9 cellular contexts compared by ENCODE assay signal in genomic region chr22:43956805-43957463, GRCh38. TPM values are rescaled to one million over a fixed set of nuclear protein-coding genes. Genes with fewer than 3 reads are reported as not detected.
A peak's percentile ranks its signal among the peaks of the same experiment; 100 is the strongest.
DNase-seq lines count a peak whose midpoint lies in the region; ATAC-seq and TF ChIP-seq lines count a peak whose summit lies in the region.
"Had no signal": no experiment of that assay in that cellular context is flagged by ENCODE, and none has a peak within 500 bp of the region (broad histone marks: within the 10 kb centered on the region; RNA-seq: fewer than 3 reads in every experiment).

No MANE protein-coding gene starts in this region.

- H3K27ac ChIP-seq in SU-DHL-6 (ENCODE audit: low read depth, low read length) (no peak overlapping the region), gastrocnemius medialis (peak overlapping the region; percentile 92 to 95 (median 93))

- H3K9me3 ChIP-seq in SU-DHL-6 (ENCODE audit: insufficient read depth, low read length) = no peaks in the 10 kb centered on the region
- no peaks in the 10 kb centered on the region for H3K9me3 ChIP-seq in gastrocnemius medialis

- no peaks in the 10 kb centered on the region for H3K27me3 Mint-ChIP-seq in T-helper 1 cell treated with Interleukin-12 subunit alpha and Interleukin-12 subunit beta and Interleukin-4 antibody, amounts not matched to agents 30 μg/mL and 1 μg/mL, for 36 hours (ENCODE audit: low read depth)

- TF ChIP-seq POLR2A in gastrocnemius medialis (IDR thresholded peaks at IDR 0.05) = no peak

- H3K36me3 Mint-ChIP-seq in T-helper 1 cell treated with Interleukin-12 subunit alpha and Interleukin-12 subunit beta and Interleukin-4 antibody, amounts not matched to agents 30 μg/mL and 1 μg/mL, for 36 hours (ENCODE audit: low read depth) = peaks cover 3% of the 10 kb centered on the region

- H3K36me3 ChIP-seq in SU-DHL-6 (ENCODE audit: low read length) (no peaks in the 10 kb centered on the region), gastrocnemius medialis (no peaks in the 10 kb centered on the region)

- H3K27me3 ChIP-seq in SU-DHL-6 (ENCODE audit: low read length) = no peaks in the 10 kb centered on the region
- no peaks in the 10 kb centered on the region for H3K27me3 ChIP-seq in gastrocnemius medialis
- H3K27me3 ChIP-seq: dorsolateral prefrontal cortex had no signal

- peaks cover 66% of the 10 kb centered on the region for H3K79me2 ChIP-seq in SU-DHL-6 (ENCODE audit: insufficient read depth, low read length)

- no peaks in the 10 kb centered on the region for H3K9me2 ChIP-seq in SU-DHL-6 (replicated peaks; ENCODE audit: insufficient read depth, low read length)

- TF ChIP-seq CTCF in SU-DHL-6 (IDR thresholded peaks at IDR 0.05; ENCODE audit: insufficient read depth, low read length, poor library complexity, severe bottlenecking) (no peak), fibroblast of pulmonary artery (IDR thresholded peaks at IDR 0.05; ENCODE audit: low read length, missing control alignments) (no peak), gastrocnemius medialis (IDR thresholded peaks at IDR 0.05 in 4 of 5, conservative IDR thresholded peaks at IDR 0.05 in 1 of 5) (peak in 1 of 5 experiments; percentile 17)

- in situ Hi-C loops in gastrocnemius medialis (cut with MboI; ENCODE audit: low sequenced_read_pairs in 4 of 4) = no loop called here
- in situ Hi-C loops in ACHN (cut with HindIII; ENCODE audit: low pct_ligation_motif_present, low pct_unique_long_range_greater_than_20kb, low sequenced_read_pairs) = no loop called here

- H3F3A ChIP-seq in SU-DHL-6 (ENCODE audit: insufficient read depth) = no peaks in the 10 kb centered on the region

- no peaks in the 10 kb centered on the region for H3K9me3 Mint-ChIP-seq in T-helper 1 cell treated with Interleukin-12 subunit alpha and Interleukin-12 subunit beta and Interleukin-4 antibody, amounts not matched to agents 30 μg/mL and 1 μg/mL, for 36 hours

- H3K27ac Mint-ChIP-seq in T-helper 1 cell treated with Interleukin-12 subunit alpha and Interleukin-12 subunit beta and Interleukin-4 antibody, amounts not matched to agents 30 μg/mL and 1 μg/mL, for 36 hours = no peak overlapping the region

- peak overlapping the region; percentile 76 for H3K4me2 ChIP-seq in SU-DHL-6 (ENCODE audit: low read depth, low read length, poor library complexity, severe bottlenecking)

- H3K4me3 Mint-ChIP-seq in T-helper 1 cell treated with Interleukin-12 subunit alpha and Interleukin-12 subunit beta and Interleukin-4 antibody, amounts not matched to agents 30 μg/mL and 1 μg/mL, for 36 hours = peak overlapping the region; percentile 95

- H3K4me1 Mint-ChIP-seq in T-helper 1 cell treated with Interleukin-12 subunit alpha and Interleukin-12 subunit beta and Interleukin-4 antibody, amounts not matched to agents 30 μg/mL and 1 μg/mL, for 36 hours (ENCODE audit: low read depth) = peaks cover 24% of the 10 kb centered on the region

- H3K4me1 ChIP-seq in gastrocnemius medialis = peaks cover 38 to 46% of the 10 kb centered on the region in 2 donors

- no peak overlapping the region for H2AFZ ChIP-seq in SU-DHL-6 (ENCODE audit: low read depth, low read length, severe bottlenecking)

- H3K9ac ChIP-seq in SU-DHL-6 (ENCODE audit: low read length) = no peak overlapping the region

- intact Hi-C loops in gastrocnemius medialis (cut with DNase I; ENCODE audit: low total_unique reads) = loop anchor here (5.0 to 10.0 kb wide), 2 partner anchors 142 to 540 kb away; partner anchors contain the start of genes EFCAB6 and RTL6

- ATAC-seq in gastrocnemius medialis = peak; percentile 29 to 42

- 0 out of 2 replicates have a peak, but pooled peaks cover 3% of the 10 kb centered on the region for H4K20me1 ChIP-seq in SU-DHL-6 (ENCODE audit: low read depth, low read length)

- DNase-seq in T-helper 1 cell = no peak
- peak; percentile 65 for DNase-seq in fibroblast of pulmonary artery (ENCODE audit: low read depth)
- DNase-seq in gastrocnemius medialis = peak; percentile 54 to 69
- DNase-seq in SHP77 treated with DMSO at 0.1 percent for 48 hours (lab: John Stamatoyannopoulos, UW) = no peak
- DNase-seq in ACHN = no peak
- no peak for DNase-seq in stimulated activated CD8-positive, alpha-beta memory T cell treated with anti-CD3 and anti-CD28 coated beads, Interleukin-4, amount 100 ng/mL, for 48 hours
- DNase-seq: dorsolateral prefrontal cortex had no signal

- H3K4me3 ChIP-seq in SU-DHL-6 (ENCODE audit: insufficient read depth, low read length, poor library complexity, severe bottlenecking) (peak overlapping the region; percentile 99), fibroblast of pulmonary artery (replicated peaks; ENCODE audit: low read depth, low read length) (peak overlapping the region; percentile 93), gastrocnemius medialis (peak overlapping the region; percentile 81 to 99 (median 94))

RNA-seq across cellular contexts. Expression of gene SAMM50, which starts 1.7 kb away (rescaled TPM):
- total RNA-seq in gastrocnemius medialis = 100 to 1,000 TPM in 1 of 4 donors, 10 to 100 TPM in 3; 67.4 to 104 (median 72.0) TPM

RNA-seq across cellular contexts. Expression of gene PNPLA3, which starts 33.3 kb away (rescaled TPM):
- 1 to 10 TPM in 2 of 4 donors, under 1 TPM in 1, not detected in 1; 0.58 to 2.3 (median 1.4) TPM for total RNA-seq in gastrocnemius medialis

Comparison
In these comparisons a context has a peak if more than half of its experiments do, and no peak if none do; other contexts are left out.
1. DNase-seq: peak in fibroblast of pulmonary artery (single experiment) and gastrocnemius medialis (2 of 2); none in T-helper 1 cell (0 of 5), SHP77 treated with DMSO at 0.1 percent for 48 hours (single experiment), ACHN (single experiment) and stimulated activated CD8-positive, alpha-beta memory T cell treated with anti-CD3 and anti-CD28 coated beads, Interleukin-4, amount 100 ng/mL, for 48 hours (single experiment).
2. Peak in every context shown above with its lines, with median percentiles within 50 percentile points of each other: H3K4me3 ChIP-seq.